ENCODE assay signal across 9 cellular contexts in the genomic region with DNA sequence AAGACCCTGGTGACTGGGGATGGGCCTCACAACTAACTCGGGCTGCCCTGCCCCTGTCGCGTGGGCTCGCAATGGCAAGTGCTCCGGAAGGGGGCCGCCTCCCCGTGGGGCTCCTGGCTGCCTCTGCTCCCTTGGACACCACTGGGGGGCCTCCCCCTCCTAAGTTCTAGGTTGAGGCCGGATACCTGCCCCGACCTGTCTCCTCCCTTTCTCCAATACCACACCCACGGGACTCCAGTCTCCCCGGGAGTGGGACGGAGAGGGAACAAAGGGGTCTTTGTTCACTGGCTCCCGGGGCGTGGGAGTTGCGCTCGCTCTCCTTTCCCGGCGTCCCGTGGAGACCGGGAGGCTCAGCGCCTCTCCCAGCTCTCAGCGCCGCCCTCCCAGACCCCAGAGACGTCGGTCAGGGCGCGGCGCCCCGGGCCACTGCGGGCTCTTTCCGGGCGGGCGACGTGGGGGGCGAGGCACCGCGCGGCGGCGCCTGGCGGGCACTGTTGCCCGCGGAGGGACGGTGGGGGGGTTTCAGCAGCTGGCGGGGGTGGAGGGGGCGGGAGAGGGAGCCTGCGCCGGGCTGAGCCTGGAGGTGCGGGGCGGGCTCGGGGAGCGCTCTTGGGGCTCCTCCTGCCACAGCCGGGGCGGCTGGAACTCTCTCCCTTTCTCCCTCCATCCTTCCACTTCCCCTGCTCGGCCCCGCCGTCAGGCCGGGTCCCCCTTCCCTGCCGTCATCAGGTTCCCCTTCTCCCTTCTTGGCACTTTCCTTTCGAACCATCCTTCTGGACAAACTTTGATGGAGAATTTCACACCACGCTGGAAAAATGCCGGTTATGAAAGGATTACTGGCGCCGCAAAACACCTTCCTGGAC. TPM values are rescaled to one million over a fixed set of nuclear protein-coding genes. Genes with fewer than 3 reads are reported as not detected.
DNase-seq lines count a peak whose midpoint lies in the region; ATAC-seq and TF ChIP-seq lines count a peak whose summit lies in the region.
"Had no signal": no experiment of that assay in that cellular context is flagged by ENCODE, and none has a peak within 500 bp of the region (broad histone marks: within the 10 kb centered on the region; RNA-seq: fewer than 3 reads in every experiment).

A gene (plus strand): TSS at position 606 of the 863 bp plus-strand sequence. CDS start 210 bp downstream, at position 816.

- H3K9me3 Mint-ChIP-seq in activated T-cell treated with anti-CD3 and anti-CD28 coated beads, Interleukin-2, amount 50 U/mL, for 72 hours: peaks cover 0 to 3% of the 10 kb centered on the region in 2 donors
- H3K9me3 Mint-ChIP-seq in osteocyte (ENCODE audit: unreplicated experiment): peaks cover 6% of the 10 kb centered on the region

- peaks cover 8% of the 10 kb centered on the region for H3K4me1 Mint-ChIP-seq in activated T-cell treated with anti-CD3 and anti-CD28 coated beads, Interleukin-2, amount 50 U/mL, for 72 hours (ENCODE audit: low read depth)
- H3K4me1 Mint-ChIP-seq in osteocyte (ENCODE audit: unreplicated experiment): peaks cover 13% of the 10 kb centered on the region

- peak; percentile 32 for DNase-seq in ELF-1 (ENCODE audit: low read depth, low spot score)
- peak; percentile 51 for DNase-seq in NCI-H2029 treated with DMSO at 0.1 percent for 48 hours (lab: John Stamatoyannopoulos, UW)
- peak; percentile 11 to 26 for DNase-seq in activated T-cell treated with anti-CD3 and anti-CD28 coated beads, Interleukin-2, amount 50 U/mL, for 72 hours
- DNase-seq in germinal center (ENCODE audit: low spot score): peak; percentile 38
- DNase-seq in osteocyte (ENCODE audit: extremely low spot score, unreplicated experiment): no peak
- DNase-seq in NAMALWA (ENCODE audit: low spot score): no peak
- DNase-seq in NOMO-1 treated with DMSO at 0.1 percent for 48 hours (lab: John Stamatoyannopoulos, UW; ENCODE audit: unreplicated experiment): no peak
- DNase-seq in OCI-M1 (lab: John Stamatoyannopoulos, UW): no peak

- H3K4me3 Mint-ChIP-seq in activated T-cell treated with anti-CD3 and anti-CD28 coated beads, Interleukin-2, amount 50 U/mL, for 72 hours: peak within 1 kb of the TSS; percentile 88 to 92
- H3K4me3 Mint-ChIP-seq in osteocyte (ENCODE audit: unreplicated experiment): peak within 1 kb of the TSS; percentile 89

- TF ChIP-seq CTCF in osteocyte (IDR thresholded peaks at IDR 0.05): no peak

- peak; percentile 42 to 48 for ATAC-seq in activated T-cell treated with anti-CD3 and anti-CD28 coated beads, Interleukin-2, amount 50 U/mL, for 72 hours (replicated peaks in 1 of 2)

- peaks cover 0 to 1% of the 10 kb centered on the region in 2 donors for H3K36me3 Mint-ChIP-seq in activated T-cell treated with anti-CD3 and anti-CD28 coated beads, Interleukin-2, amount 50 U/mL, for 72 hours (ENCODE audit: insufficient read depth in 2 of 2)
- H3K36me3 Mint-ChIP-seq in osteocyte (ENCODE audit: unreplicated experiment): no peaks in the 10 kb centered on the region

- H3K27me3 Mint-ChIP-seq in activated T-cell treated with anti-CD3 and anti-CD28 coated beads, Interleukin-2, amount 50 U/mL, for 72 hours (ENCODE audit: low read depth): peaks cover 35% of the 10 kb centered on the region
- H3K27me3 Mint-ChIP-seq in osteocyte (ENCODE audit: unreplicated experiment): peaks cover 18% of the 10 kb centered on the region

- H3K27ac Mint-ChIP-seq in activated T-cell treated with anti-CD3 and anti-CD28 coated beads, Interleukin-2, amount 50 U/mL, for 72 hours: no peak within 1 kb of the TSS
- peak within 1 kb of the TSS; percentile 81 for H3K27ac Mint-ChIP-seq in osteocyte (ENCODE audit: unreplicated experiment)

RNA-seq across cellular contexts. Expression of the gene that starts here (rescaled TPM):
- total RNA-seq in activated T-cell treated with anti-CD3 and anti-CD28 coated beads, Interleukin-2, amount 50 U/mL, for 72 hours: under 1 TPM in 1 of 2 donors, not detected in 1; 0.05 TPM
- total RNA-seq in osteocyte: 0.18 TPM in 1 of 2 replicates, not detected in the other
- total RNA-seq: T-helper 1 cell treated with Interleukin-12 subunit alpha and Interleukin-12 subunit beta and Interleukin-4 antibody, amounts not matched to agents 30 ng/mL and 1 ng/mL, for 36 hours had no signal

Comparison
In these comparisons a context has a peak if more than half of its experiments do, and no peak if none do; other contexts are left out.
1. Peak in DNase-seq and ATAC-seq in activated T-cell treated with anti-CD3 and anti-CD28 coated beads, Interleukin-2, amount 50 U/mL, for 72 hours; RNA of the gene not detected or under 1 TPM.
2. DNase-seq: peak in ELF-1 (single experiment), NCI-H2029 treated with DMSO at 0.1 percent for 48 hours (single experiment) and germinal center (single experiment); none in osteocyte (single experiment), NAMALWA (single experiment), NOMO-1 treated with DMSO at 0.1 percent for 48 hours (single experiment) and OCI-M1 (single experiment).